Comparison of ENCODE assay signal across 1 cellular context in the genomic region with DNA sequence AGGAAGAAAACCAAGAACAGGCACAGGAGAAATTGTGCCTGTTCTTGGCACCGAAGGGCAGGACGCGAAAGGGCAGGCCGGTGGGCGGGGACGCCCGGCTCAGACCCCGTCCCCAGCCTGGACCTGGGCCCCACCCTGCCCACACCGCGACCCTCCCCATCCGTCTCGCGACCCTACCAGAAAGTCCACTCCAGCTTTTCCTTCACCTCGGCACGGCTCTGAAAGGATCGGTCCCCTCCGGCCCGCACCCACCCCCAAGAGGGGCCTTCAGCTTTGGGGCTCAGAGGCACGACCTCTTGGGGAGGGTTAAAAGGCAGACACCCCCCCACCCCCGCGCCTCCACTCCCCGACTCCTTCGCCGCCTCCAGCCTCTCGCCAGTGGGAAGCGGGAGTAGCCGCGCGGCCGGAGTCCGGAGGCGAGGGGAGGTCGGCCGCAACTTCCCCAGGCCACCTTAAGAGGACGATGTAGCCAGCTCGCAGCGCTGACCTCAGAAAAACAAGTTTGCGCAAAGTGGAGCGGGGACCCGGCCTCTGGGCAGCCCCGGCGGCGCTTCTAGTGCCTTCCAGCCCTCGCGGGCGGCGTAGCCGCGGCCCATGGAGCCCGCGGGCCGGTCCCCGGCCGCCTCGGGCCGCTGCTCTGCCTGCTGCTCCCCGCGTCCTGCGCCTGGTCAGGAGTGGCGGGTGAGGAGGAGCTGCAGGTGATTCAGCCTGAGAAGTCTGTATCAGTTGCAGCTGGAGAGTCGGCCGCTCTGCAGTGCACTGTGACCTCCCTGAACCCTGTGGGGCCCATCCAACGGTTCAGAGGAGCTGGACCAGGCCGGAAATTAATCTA.
TF ChIP-seq lines count a peak whose summit lies in the region.

No MANE protein-coding gene starts in this region.

TF ChIP-seq in GM12878, 131 proteins besides CTCF, POLR2A, EP300 and RAD21:
- TF ChIP-seq SUZ12 (IDR thresholded peaks at IDR 0.05; ENCODE audit: unreplicated experiment): peak; percentile 74
- TF ChIP-seq ZBED1 (IDR thresholded peaks at IDR 0.05; ENCODE audit: borderline replicate concordance): no peak
